15 cellular contexts compared by ENCODE assay signal in genomic region chr13:67438465-67438864, GRCh38.
A peak's percentile ranks its signal among the peaks of the same experiment; 100 is the strongest.
DNase-seq lines count a peak whose midpoint lies in the region; ATAC-seq and TF ChIP-seq lines count a peak whose summit lies in the region.
"Had no signal": no experiment of that assay in that cellular context is flagged by ENCODE, and none has a peak within 500 bp of the region (broad histone marks: within the 10 kb centered on the region; RNA-seq: fewer than 3 reads in every experiment).

No MANE protein-coding gene starts in this region.

- peak; percentile 43; the same call in 1 of the 2 replicates for TF ChIP-seq CTCF in A673 (conservative IDR thresholded peaks at IDR 0.05; ENCODE audit: low read depth, low read length)
- TF ChIP-seq CTCF in choroid plexus epithelial cell (conservative IDR thresholded peaks at IDR 0.05; ENCODE audit: low read depth, low read length), result peak; percentile 21
- no peak for TF ChIP-seq CTCF in left lung (IDR thresholded peaks at IDR 0.05)

- no peak for ATAC-seq in left lung

- POLR2A ChIA-PET in A673 (lab: Charles Lee; ENCODE audit: low non-redundant PET), result no interaction called here

- CTCF ChIA-PET in A673 (lab: Charles Lee), result no interaction called here

- intact Hi-C loops in A673 (cut with micrococcal nuclease; ENCODE audit: unreplicated experiment), result no loop called here
- intact Hi-C loops in left lung (cut with DNase I), result no loop called here

- DNase-seq in A673 (ENCODE audit: low spot score) (peak; percentile 36), H7 (peak; percentile 2), NCI-H460 (ENCODE audit: extremely low read depth, low read depth) (peak; percentile 11), choroid plexus epithelial cell (ENCODE audit: low read depth) (peak; percentile 8), islet precursor cell (no peak), GM03348 (ENCODE audit: low spot score) (no peak), left lung (no peak)
- no peak for DNase-seq in stimulated activated CD4-positive, alpha-beta T cell treated with anti-CD3 and anti-CD28 coated beads, Interleukin-4, amount 100 ng/mL, for 4 hours
- DNase-seq: activated CD4-positive, alpha-beta T cell treated with anti-CD3 and anti-CD28 coated beads, Interleukin-2, amount 10 ng/mL, durations not matched to agents 24 days and 14 days; activated naive CD8-positive, alpha-beta T cell treated with anti-CD3 and anti-CD28 coated beads for 36 hours; CD4-positive, alpha-beta T cell; heart right ventricle; naive B cell; stimulated activated CD4-positive, alpha-beta T cell treated with anti-CD3 and anti-CD28 coated beads, Interleukin-12 subunit alpha, Interleukin-12 subunit beta, amount 100 ng/mL, for 4 hours had no signal

- no TSS peak for BruUV-seq in A673 (replicated peaks; lab: Mats Ljungman, UMichigan)

- H3K27me3 ChIP-seq in A673 (replicated peaks; ENCODE audit: insufficient read depth, low read depth, low read length, poor library complexity), result no peaks in the 10 kb centered on the region
- no peaks in the 10 kb centered on the region for H3K27me3 ChIP-seq in H7 (ENCODE audit: control insufficient read depth, insufficient read depth, low read length)
- no peaks in the 10 kb centered on the region for H3K27me3 ChIP-seq in left lung
- H3K27me3 ChIP-seq: heart right ventricle had no signal

- H3K4me3 ChIP-seq in A673 (ENCODE audit: low read depth, low read length, poor library complexity, severe bottlenecking) (no peak overlapping the region), H7 (ENCODE audit: insufficient read depth, low read depth, low read length) (no peak overlapping the region), choroid plexus epithelial cell (ENCODE audit: low read depth, low read length) (no peak overlapping the region), left lung (no peak overlapping the region)
- H3K4me3 ChIP-seq: heart right ventricle had no signal

- H3K9me3 ChIP-seq in A673 (ENCODE audit: low read depth, low read length, poor library complexity, severe bottlenecking) (no peaks in the 10 kb centered on the region), left lung (no peaks in the 10 kb centered on the region)
- H3K9me3 ChIP-seq: heart right ventricle had no signal

- H3K4me1 ChIP-seq in A673 (ENCODE audit: insufficient read depth, low read length, poor library complexity, severe bottlenecking), result no peaks in the 10 kb centered on the region
- no peaks in the 10 kb centered on the region for H3K4me1 ChIP-seq in left lung
- H3K4me1 ChIP-seq: heart right ventricle had no signal

- no peak overlapping the region for H3K27ac ChIP-seq in A673 (ENCODE audit: low read depth, low read length, poor library complexity, severe bottlenecking)
- no peak overlapping the region for H3K27ac ChIP-seq in left lung
- H3K27ac ChIP-seq: heart right ventricle, KMS-11 had no signal

- H3K36me3 ChIP-seq in A673 (ENCODE audit: insufficient read depth, low read length, poor library complexity, severe bottlenecking) (no peaks in the 10 kb centered on the region), H7 (replicated peaks; ENCODE audit: control insufficient read depth, insufficient read depth, low read length) (no peaks in the 10 kb centered on the region), left lung (no peaks in the 10 kb centered on the region)
- H3K36me3 ChIP-seq: heart right ventricle had no signal

Comparison
In these comparisons a context has a peak if more than half of its experiments do, and no peak if none do; other contexts are left out.
1. DNase-seq: peak in A673 (single experiment), H7 (single experiment), NCI-H460 (single experiment) and choroid plexus epithelial cell (single experiment); none in islet precursor cell (single experiment), GM03348 (single experiment), left lung (0 of 2) and stimulated activated CD4-positive, alpha-beta T cell treated with anti-CD3 and anti-CD28 coated beads, Interleukin-4, amount 100 ng/mL, for 4 hours (0 of 2).
2. CTCF ChIP-seq: peak in A673 (single experiment) and choroid plexus epithelial cell (single experiment); none in left lung (0 of 2).